In the genomic region with DNA sequence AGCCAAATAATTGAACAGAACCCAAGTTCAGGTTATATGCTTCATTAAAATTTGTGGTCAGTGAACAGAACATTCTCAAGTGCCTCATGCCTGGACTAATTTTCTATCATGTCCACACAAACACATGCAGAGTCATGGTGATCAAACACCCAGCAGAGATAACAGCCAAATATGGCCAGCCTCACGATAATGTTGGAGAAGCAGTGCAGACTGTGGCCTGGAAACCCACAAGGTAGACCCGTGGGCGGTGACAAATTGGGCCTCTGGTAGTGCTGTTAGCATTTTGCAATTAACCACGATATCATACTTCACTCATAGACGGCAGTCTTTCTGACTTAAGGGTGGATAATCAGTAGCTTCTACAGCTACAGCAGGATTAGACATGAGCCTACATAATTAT, we compare ENCODE assay signal across 8 cellular contexts. TPM values are rescaled to one million over a fixed set of nuclear protein-coding genes. Genes with fewer than 3 reads are reported as not detected.
DNase-seq lines count a peak whose midpoint lies in the region; ATAC-seq and TF ChIP-seq lines count a peak whose summit lies in the region.
"Had no signal": no experiment of that assay in that cellular context is flagged by ENCODE, and none has a peak within 500 bp of the region (broad histone marks: within the 10 kb centered on the region; RNA-seq: fewer than 3 reads in every experiment).

No MANE protein-coding gene starts in this region.

- no peaks in the 10 kb centered on the region for H3K36me3 Mint-ChIP-seq in HFFc6 (ENCODE audit: low read depth)
- H3K36me3 Mint-ChIP-seq in activated CD8-positive, alpha-beta memory T cell treated with anti-CD3 and anti-CD28 coated beads, Interleukin-2, amount 10 ng/mL, durations not matched to agents 7 days and 5 days, result no peaks in the 10 kb centered on the region

- peak; percentile 53 for ATAC-seq in activated CD8-positive, alpha-beta memory T cell treated with anti-CD3 and anti-CD28 coated beads, Interleukin-2, amount 10 ng/mL, durations not matched to agents 7 days and 5 days
- ATAC-seq: stimulated activated naive CD8-positive, alpha-beta T cell treated with anti-CD3 and anti-CD28 coated beads, Interleukin-15, amount 100 ng/mL, for 72 hours had no signal

- peaks cover 5% of the 10 kb centered on the region for H3K27me3 Mint-ChIP-seq in HFFc6 (ENCODE audit: insufficient read depth)
- peaks cover 10% of the 10 kb centered on the region for H3K27me3 Mint-ChIP-seq in activated CD8-positive, alpha-beta memory T cell treated with anti-CD3 and anti-CD28 coated beads, Interleukin-2, amount 10 ng/mL, durations not matched to agents 7 days and 5 days

- no peak overlapping the region for H3K4me3 Mint-ChIP-seq in HFFc6
- no peak overlapping the region for H3K4me3 Mint-ChIP-seq in activated CD8-positive, alpha-beta memory T cell treated with anti-CD3 and anti-CD28 coated beads, Interleukin-2, amount 10 ng/mL, durations not matched to agents 7 days and 5 days
- H3K4me3 Mint-ChIP-seq: stimulated activated naive CD8-positive, alpha-beta T cell treated with anti-CD3 and anti-CD28 coated beads, Interleukin-15, amount 100 ng/mL, for 72 hours had no signal

- CTCF ChIA-PET in activated CD8-positive, alpha-beta memory T cell treated with anti-CD3 and anti-CD28 coated beads, Interleukin-2, amount 10 ng/mL, durations not matched to agents 7 days and 5 days (lab: Charles Lee), result no interaction called here

- TF ChIP-seq CTCF in HFFc6 (IDR thresholded peaks at IDR 0.05), result no peak

- H3K9me3 Mint-ChIP-seq in HFFc6, result no peaks in the 10 kb centered on the region
- peaks cover 2% of the 10 kb centered on the region for H3K9me3 Mint-ChIP-seq in activated CD8-positive, alpha-beta memory T cell treated with anti-CD3 and anti-CD28 coated beads, Interleukin-2, amount 10 ng/mL, durations not matched to agents 7 days and 5 days (ENCODE audit: low read depth)
- H3K9me3 Mint-ChIP-seq: stimulated activated naive CD8-positive, alpha-beta T cell treated with anti-CD3 and anti-CD28 coated beads, Interleukin-15, amount 100 ng/mL, for 72 hours had no signal

- peak; percentile 19 for DNase-seq in EL
- peak; percentile 1 for DNase-seq in HFFc6
- DNase-seq in activated CD8-positive, alpha-beta memory T cell treated with anti-CD3 and anti-CD28 coated beads, Interleukin-2, amount 10 ng/mL, durations not matched to agents 7 days and 5 days, result peak; percentile 60
- peak; percentile 66 for DNase-seq in myocyte (ENCODE audit: low read depth)
- DNase-seq in islet precursor cell, result no peak
- no peak for DNase-seq in retina
- DNase-seq in NCI-H1417 treated with DMSO at 0.1 percent for 48 hours (lab: John Stamatoyannopoulos, UW), result no peak

- H3K4me1 Mint-ChIP-seq in HFFc6 (ENCODE audit: low read depth), result peaks cover 14% of the 10 kb centered on the region
- H3K4me1 Mint-ChIP-seq in activated CD8-positive, alpha-beta memory T cell treated with anti-CD3 and anti-CD28 coated beads, Interleukin-2, amount 10 ng/mL, durations not matched to agents 7 days and 5 days, result peaks cover 8% of the 10 kb centered on the region

- no peak overlapping the region for H3K27ac Mint-ChIP-seq in HFFc6
- H3K27ac Mint-ChIP-seq in activated CD8-positive, alpha-beta memory T cell treated with anti-CD3 and anti-CD28 coated beads, Interleukin-2, amount 10 ng/mL, durations not matched to agents 7 days and 5 days, result no peak overlapping the region
- H3K27ac Mint-ChIP-seq: stimulated activated naive CD8-positive, alpha-beta T cell treated with anti-CD3 and anti-CD28 coated beads, Interleukin-15, amount 100 ng/mL, for 72 hours had no signal

RNA-seq across cellular contexts. Expression of a gene that starts 35.0 kb away (rescaled TPM):
- 10 to 100 TPM; 11.3 to 14.7 (median 13.8) TPM for total RNA-seq in HFFc6 (2021; fragmentation: NEBNext Ultra II Directional; extraction: Animal tissue kit (Norgen Biotek cat#: 25700))
- 10 to 100 TPM; 14.9 to 17.4 TPM for total RNA-seq in activated CD8-positive, alpha-beta memory T cell treated with anti-CD3 and anti-CD28 coated beads, Interleukin-2, amount 10 ng/mL, durations not matched to agents 7 days and 5 days
- 7.5 and 12.8 TPM in 2 replicates for total RNA-seq in myocyte
- polyA plus RNA-seq in myocyte (2012), result 3.8 TPM

RNA-seq across cellular contexts. Expression of a gene that starts 52.5 kb away (rescaled TPM):
- total RNA-seq in HFFc6 (2021; fragmentation: NEBNext Ultra II Directional; extraction: Animal tissue kit (Norgen Biotek cat#: 25700)), result 1 to 10 TPM; 6.9 to 8.7 (median 7.8) TPM
- total RNA-seq in activated CD8-positive, alpha-beta memory T cell treated with anti-CD3 and anti-CD28 coated beads, Interleukin-2, amount 10 ng/mL, durations not matched to agents 7 days and 5 days, result 10 to 100 TPM; 20.0 to 24.7 TPM
- total RNA-seq in myocyte, result 2.6 and 2.7 TPM in 2 replicates
- 1.6 TPM for polyA plus RNA-seq in myocyte (2012)

Comparison
In these comparisons a context has a peak if more than half of its experiments do, and no peak if none do; other contexts are left out.
1. DNase-seq: peak in EL (single experiment), HFFc6 (single experiment), activated CD8-positive, alpha-beta memory T cell treated with anti-CD3 and anti-CD28 coated beads, Interleukin-2, amount 10 ng/mL, durations not matched to agents 7 days and 5 days (single experiment) and myocyte (single experiment); none in islet precursor cell (single experiment), retina (single experiment) and NCI-H1417 treated with DMSO at 0.1 percent for 48 hours (single experiment).